Comparison of ENCODE assay signal across 10 cellular contexts in the genomic region with DNA sequence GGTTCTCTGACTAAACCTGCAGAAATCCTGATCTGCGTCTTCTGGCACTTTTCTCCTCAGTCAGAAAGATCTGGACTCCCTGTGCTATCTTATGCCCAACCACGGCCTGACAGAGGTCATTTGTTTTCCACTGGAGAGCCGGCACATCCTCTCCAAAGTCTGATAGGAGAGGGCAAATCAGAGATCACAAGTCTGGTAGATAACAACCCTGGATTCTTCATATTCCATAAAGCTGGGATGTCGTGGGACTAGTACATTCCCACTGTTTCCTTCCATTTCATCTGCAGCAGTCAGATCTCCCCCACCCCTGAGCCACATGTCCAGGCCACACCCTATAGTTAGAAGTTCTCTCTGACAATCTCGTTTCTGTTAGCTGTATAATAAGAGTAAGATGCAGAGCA.
DNase-seq lines count a peak whose midpoint lies in the region; ATAC-seq lines count a peak whose summit lies in the region.
"Had no signal": no experiment of that assay in that cellular context is flagged by ENCODE, and none has a peak within 500 bp of the region (broad histone marks: within the 10 kb centered on the region; RNA-seq: fewer than 3 reads in every experiment).

No MANE protein-coding gene starts in this region.

- no peak for ATAC-seq in GM18868 (IDR thresholded peaks at IDR 0.05; ENCODE audit: unreplicated experiment)
- ATAC-seq in HG03045 (IDR thresholded peaks at IDR 0.05; ENCODE audit: unreplicated experiment) = no peak

- H3K27ac ChIP-seq in cingulate gyrus (ENCODE audit: low read depth, low read length) = peak overlapping the region; percentile 66
- H3K27ac ChIP-seq: ascending aorta, C4-2B had no signal

- DNase-seq in Ammon's horn (ENCODE audit: low spot score) = peak; percentile 22
- peak; percentile 43 for DNase-seq in LHCN-M2 (ENCODE audit: low read depth)
- DNase-seq in midbrain (lab: John Stamatoyannopoulos, UW) = peak; percentile 34
- DNase-seq in DMS53 (lab: John Stamatoyannopoulos, UW) = no peak
- DNase-seq in GDM1 (lab: John Stamatoyannopoulos, UW) = no peak

Comparison
In these comparisons a context has a peak if more than half of its experiments do, and no peak if none do; other contexts are left out.
1. DNase-seq: peak in Ammon's horn (single experiment), LHCN-M2 (single experiment) and midbrain (single experiment); none in DMS53 (single experiment) and GDM1 (single experiment).